Comparison of ENCODE assay signal across 9 cellular contexts in the genomic region with DNA sequence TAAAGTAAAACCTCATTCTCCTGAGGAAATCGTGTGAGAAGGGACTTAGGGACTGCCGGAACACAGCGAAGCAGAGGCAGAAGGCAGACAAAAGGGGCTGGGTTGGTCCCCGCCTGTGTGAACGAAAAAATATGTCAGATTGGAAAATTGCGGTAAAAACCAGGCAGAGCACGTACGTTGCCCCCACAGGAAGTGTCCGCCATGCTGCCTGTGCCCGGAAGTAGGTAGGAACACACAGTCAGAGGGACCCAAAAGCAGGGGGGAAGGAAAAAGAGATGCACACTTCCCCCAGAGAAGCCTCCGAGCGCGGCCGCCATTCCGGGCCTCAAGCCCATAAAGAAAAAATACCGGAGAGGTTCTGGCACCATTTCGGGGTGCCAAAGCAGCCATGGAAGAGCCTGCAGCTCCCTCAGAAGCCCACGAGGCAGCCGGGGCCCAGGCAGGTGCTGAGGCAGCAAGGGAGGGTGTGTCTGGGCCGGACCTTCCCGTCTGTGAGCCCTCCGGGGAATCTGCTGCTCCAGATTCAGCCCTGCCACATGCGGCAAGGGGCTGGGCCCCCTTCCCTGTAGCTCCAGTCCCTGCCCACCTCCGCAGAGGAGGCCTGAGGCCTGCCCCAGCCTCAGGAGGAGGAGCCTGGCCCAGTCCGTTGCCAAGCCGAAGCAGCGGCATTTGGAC. TPM values are rescaled to one million over a fixed set of nuclear protein-coding genes. Genes with fewer than 3 reads are reported as not detected.
DNase-seq lines count a peak whose midpoint lies in the region; ATAC-seq and TF ChIP-seq lines count a peak whose summit lies in the region.
"Had no signal": no experiment of that assay in that cellular context is flagged by ENCODE, and none has a peak within 500 bp of the region (broad histone marks: within the 10 kb centered on the region; RNA-seq: fewer than 3 reads in every experiment).

TSS of gene MKRN3 (plus strand) at position 280 of the 675 bp plus-strand sequence. CDS start at position 389, 109 bp downstream.

- H3K4me1 Mint-ChIP-seq in glutamatergic neuron (ENCODE audit: low read depth, unreplicated experiment), result peaks cover 40% of the 10 kb centered on the region

- H3K4me3 Mint-ChIP-seq in glutamatergic neuron (ENCODE audit: unreplicated experiment), result peak within 1 kb of the TSS; percentile 63

- TF ChIP-seq POLR2A in spleen (IDR thresholded peaks at IDR 0.05), result no peak
- no peak for TF ChIP-seq POLR2A in vagina (IDR thresholded peaks at IDR 0.05)

- TF ChIP-seq CTCF in glutamatergic neuron (IDR thresholded peaks at IDR 0.05; ENCODE audit: partially characterized antibody, unreplicated experiment), result no peak
- no peak for TF ChIP-seq CTCF in spleen (IDR thresholded peaks at IDR 0.05 in 8 of 11, conservative IDR thresholded peaks at IDR 0.05 in 3 of 11)
- TF ChIP-seq CTCF in vagina (IDR thresholded peaks at IDR 0.05), result no peak

- peaks cover 10% of the 10 kb centered on the region for H3K9me3 Mint-ChIP-seq in glutamatergic neuron (ENCODE audit: unreplicated experiment)

- peaks cover 0 to 14% (median 5%) of the 10 kb centered on the region in 7 donors for H3K27me3 ChIP-seq in spleen (replicated peaks in 1 of 7)
- no peaks in the 10 kb centered on the region for H3K27me3 ChIP-seq in vagina

- H3K36me3 ChIP-seq in spleen (no peaks in the 10 kb centered on the region), vagina (no peaks in the 10 kb centered on the region)

- H3K9me3 ChIP-seq in spleen (peaks cover 0 to 18% (median 8%) of the 10 kb centered on the region in 8 donors), vagina (no peaks in the 10 kb centered on the region)

- H3K4me3 ChIP-seq in spleen (peak within 1 kb of the TSS in 5 of 8 donors; percentile 19 to 50 (median 34)), vagina (peak within 1 kb of the TSS in 1 of 2 donors; percentile 20)

- H3K4me1 ChIP-seq in spleen, result no peaks in the 10 kb centered on the region
- H3K4me1 ChIP-seq in vagina, result no peaks in the 10 kb centered on the region

- ATAC-seq in GM21717 (IDR thresholded peaks at IDR 0.05; ENCODE audit: unreplicated experiment), result peak; percentile 66
- ATAC-seq in HG02973 (IDR thresholded peaks at IDR 0.05; ENCODE audit: unreplicated experiment), result no peak
- ATAC-seq in GM19328 (IDR thresholded peaks at IDR 0.05; ENCODE audit: unreplicated experiment), result no peak

- peak within 1 kb of the TSS; percentile 89 for H3K27ac Mint-ChIP-seq in glutamatergic neuron (ENCODE audit: unreplicated experiment)

- peaks cover 4% of the 10 kb centered on the region for H3K27me3 Mint-ChIP-seq in glutamatergic neuron (ENCODE audit: unreplicated experiment)

- H3K36me3 Mint-ChIP-seq in glutamatergic neuron (ENCODE audit: unreplicated experiment), result peaks cover 10% of the 10 kb centered on the region

- 80 to 88% (median 85%) methylated on average over 23 to 27 of the region's 27 CpGs for WGBS in spleen, 5 donors

- peak within 1 kb of the TSS in 4 of 8 donors; percentile 37 to 70 (median 51) for H3K27ac ChIP-seq in spleen
- no peak within 1 kb of the TSS for H3K27ac ChIP-seq in vagina

- peak; percentile 58 for DNase-seq in NCI-H510A (lab: John Stamatoyannopoulos, UW)
- peak; percentile 31 for DNase-seq in activated T-cell treated with anti-CD3 and anti-CD28 coated beads, Interleukin-2, amount 50 U/mL, for 1 hour
- no peak for DNase-seq in glutamatergic neuron
- DNase-seq in spleen, result no peak
- DNase-seq in vagina (ENCODE audit: extremely low spot score in 2 of 2), result no peak

- intact Hi-C loops in spleen (cut with DNase I; ENCODE audit: low total_unique reads), result no loop called here
- intact Hi-C loops in vagina (cut with DNase I), result no loop called here

RNA-seq across cellular contexts. Expression of gene MKRN3, which starts in this region (rescaled TPM):
- total RNA-seq in glutamatergic neuron (ENCODE audit: unreplicated experiment) (1.4 TPM), spleen (1 to 10 TPM in 3 of 7 donors, under 1 TPM in 3, not detected in 1; 0.32 to 3.5 (median 0.96) TPM), vagina (not detected)
- under 1 TPM; 0.26 to 0.64 (median 0.39) TPM for polyA plus RNA-seq in spleen
- total RNA-seq: SK-MEL-5 had no signal

Comparison
In these comparisons a context has a peak if more than half of its experiments do, and no peak if none do; other contexts are left out.
1. DNase-seq: peak in NCI-H510A (single experiment) and activated T-cell treated with anti-CD3 and anti-CD28 coated beads, Interleukin-2, amount 50 U/mL, for 1 hour (single experiment); none in glutamatergic neuron (single experiment), spleen (single experiment) and vagina (0 of 2).